ENCODE assay signal across 1 cellular context in genomic region chr12:110501722-110502448, GRCh38.
TF ChIP-seq lines count a peak whose summit lies in the region.

Gene RAD9B, plus strand, starts transcription at chr12:110502331. Its CDS starts 7 bp downstream, at chr12:110502338.
Gene VPS29, minus strand, starts transcription at chr12:110502111. Its CDS starts 60 bp downstream, at chr12:110502051.

TF ChIP-seq in WTC11, 78 proteins besides CTCF, POLR2A, EP300 and RAD21 (continued from another document and continues in another):
- TF ChIP-seq AR (CRISPR knock-in tag; IDR thresholded peaks at IDR 0.05) (no peak), MYBL2 (CRISPR knock-in tag; IDR thresholded peaks at IDR 0.05) (peak; percentile 99), JAZF1 (CRISPR knock-in tag; IDR thresholded peaks at IDR 0.05) (no peak), ZSCAN18 (CRISPR knock-in tag; IDR thresholded peaks at IDR 0.05) (no peak), ZNF423 (CRISPR knock-in tag; IDR thresholded peaks at IDR 0.05) (no peak), SP1 (CRISPR knock-in tag; conservative IDR thresholded peaks at IDR 0.05) (peak; percentile 99), FOXP4 (CRISPR knock-in tag; IDR thresholded peaks at IDR 0.05) (peak; percentile 100), MLX (CRISPR knock-in tag; IDR thresholded peaks at IDR 0.05) (peak; percentile 97; the same call in 1 of the 2 replicates), FOXP1 (CRISPR knock-in tag; IDR thresholded peaks at IDR 0.05; ENCODE audit: borderline replicate concordance) (peak; percentile 100), GTF2I (CRISPR knock-in tag; conservative IDR thresholded peaks at IDR 0.05) (no peak), IRF2 (CRISPR knock-in tag; IDR thresholded peaks at IDR 0.05; ENCODE audit: borderline replicate concordance, low read depth) (peak; percentile 93), RORB (CRISPR knock-in tag; IDR thresholded peaks at IDR 0.05) (no peak), FOXK1 (CRISPR knock-in tag; IDR thresholded peaks at IDR 0.05) (peak; percentile 99), ATF1 (CRISPR knock-in tag; IDR thresholded peaks at IDR 0.05) (peak; percentile 99), ZNF138 (CRISPR knock-in tag; conservative IDR thresholded peaks at IDR 0.05) (peak; percentile 99), ZNF512 (CRISPR knock-in tag; IDR thresholded peaks at IDR 0.05; ENCODE audit: borderline replicate concordance) (0 out of 2 replicates have a peak, but pooled peaks have one; percentile 53), ERG (CRISPR knock-in tag; IDR thresholded peaks at IDR 0.05) (no peak), PRDM15 (CRISPR knock-in tag; IDR thresholded peaks at IDR 0.05) (peak; percentile 83), KAT7 (CRISPR knock-in tag; IDR thresholded peaks at IDR 0.05; ENCODE audit: borderline replicate concordance) (peak; percentile 99), MAX (CRISPR knock-in tag; IDR thresholded peaks at IDR 0.05) (peak; percentile 100), SMAD4 (CRISPR knock-in tag; IDR thresholded peaks at IDR 0.05) (peak; percentile 96), ZNF317 (CRISPR knock-in tag; IDR thresholded peaks at IDR 0.05; ENCODE audit: borderline replicate concordance, low read depth) (peak; percentile 90), NR3C1 (CRISPR knock-in tag; conservative IDR thresholded peaks at IDR 0.05; ENCODE audit: low read depth) (peak; percentile 95), RELA (CRISPR knock-in tag; IDR thresholded peaks at IDR 0.05; ENCODE audit: borderline replicate concordance) (peak; percentile 100), ETV6 (CRISPR knock-in tag; IDR thresholded peaks at IDR 0.05) (peak; percentile 100), ZBTB43 (CRISPR knock-in tag; IDR thresholded peaks at IDR 0.05) (peak; percentile 99), NFATC4 (CRISPR knock-in tag; IDR thresholded peaks at IDR 0.05) (no peak), USF2 (CRISPR knock-in tag; IDR thresholded peaks at IDR 0.05) (peak; percentile 41; the same call in 1 of the 2 replicates), STAT6 (CRISPR knock-in tag; conservative IDR thresholded peaks at IDR 0.05; ENCODE audit: low read depth) (0 out of 2 replicates have a peak, but pooled peaks have one; percentile 94)
